Comparison of ENCODE assay signal across 8 cellular contexts in genomic region chr16:9090101-9090959, GRCh38. TPM values are rescaled to one million over a fixed set of nuclear protein-coding genes. Genes with fewer than 3 reads are reported as not detected.
DNase-seq lines count a peak whose midpoint lies in the region; ATAC-seq and TF ChIP-seq lines count a peak whose summit lies in the region.

No MANE protein-coding gene starts in this region.

- H4K91ac ChIP-seq in trophoblast cell (ENCODE audit: low read depth, low read length) = peak overlapping the region; percentile 81

- H3K4me1 ChIP-seq in OCI-LY7 (ENCODE audit: insufficient read depth, low read length, poor library complexity, severe bottlenecking) (peaks cover 27% of the 10 kb centered on the region), cardiac muscle cell (ENCODE audit: low read depth) (peaks cover 21% of the 10 kb centered on the region), trophoblast cell (ENCODE audit: control insufficient read depth in 1 of 2, insufficient read depth in 2 of 2, low read length in 2 of 2) (peaks cover 8 to 9% of the 10 kb centered on the region in 2 experiments)

- H3K9ac ChIP-seq in trophoblast cell (ENCODE audit: low read length) = peak overlapping the region; percentile 61

- DNase-seq in GM03348 (ENCODE audit: low spot score) = peak; percentile 35
- DNase-seq in OCI-LY7 (ENCODE audit: low spot score) = peak; percentile 45
- DNase-seq in activated naive CD4-positive, alpha-beta T cell treated with anti-CD3 and anti-CD28 coated beads, Interleukin-2, amount 50 U/mL, for 16 hours = peak; percentile 60
- peak in 1 of 2 donors; percentile 59 for DNase-seq in cardiac muscle cell (ENCODE audit: low read depth in 1 of 2, low spot score in 1 of 2)
- DNase-seq in trophoblast cell = peak in 1 of 2 donors; percentile 14

- H3K18ac ChIP-seq in trophoblast cell (ENCODE audit: low read length) = peak overlapping the region; percentile 60

- peaks cover 25% of the 10 kb centered on the region for H4K20me1 ChIP-seq in OCI-LY7 (ENCODE audit: insufficient read depth, low read length)

- H2AFZ ChIP-seq in OCI-LY7 (ENCODE audit: low read length) = peak overlapping the region; percentile 76
- H2AFZ ChIP-seq in trophoblast cell (ENCODE audit: insufficient read depth, low read length, poor library complexity) = peak overlapping the region; percentile 96

- H3K36me3 ChIP-seq in OCI-LY7 (ENCODE audit: insufficient read depth, low read length) (peaks cover 28% of the 10 kb centered on the region), cardiac muscle cell (peaks cover 5% of the 10 kb centered on the region), trophoblast cell (ENCODE audit: control insufficient read depth in 1 of 2, insufficient read depth in 2 of 2, low read length in 2 of 2) (peaks cover 3 to 4% of the 10 kb centered on the region in 2 experiments)

- H4K12ac ChIP-seq in trophoblast cell (ENCODE audit: low read depth, low read length) = peak overlapping the region; percentile 92

- H3K27ac ChIP-seq in OCI-LY7 (ENCODE audit: low read depth, low read length, poor library complexity, severe bottlenecking) = peak overlapping the region; percentile 75
- H3K27ac ChIP-seq in cardiac muscle cell = peak overlapping the region; percentile 35
- peak overlapping the region; percentile 22 for H3K27ac ChIP-seq in trophoblast cell (ENCODE audit: low read depth, low read length)

- peak overlapping the region; percentile 87 for H2AK5ac ChIP-seq in trophoblast cell (ENCODE audit: low read length)

- TSS peak; percentile 99 for BruUV-seq in OCI-LY7 (replicated peaks; lab: Mats Ljungman, UMichigan)

- H3K27me3 ChIP-seq in cardiac muscle cell (no peaks in the 10 kb centered on the region), trophoblast cell (ENCODE audit: insufficient read depth, low read length) (no peaks in the 10 kb centered on the region)

- H4K8ac ChIP-seq in trophoblast cell (ENCODE audit: low read depth, low read length) = peak overlapping the region; percentile 81

- CTCF ChIA-PET in OCI-LY7 (lab: Charles Lee; ENCODE audit: unreplicated experiment) = interaction anchor here (1.5 kb wide), 1 partner anchor 13 kb away, joined by 5 read pairs; no protein-coding TSS in a partner anchor

- H3K4me3 ChIP-seq in OCI-LY7 (ENCODE audit: low read depth, low read length, poor library complexity, severe bottlenecking) = peak overlapping the region; percentile 79
- H3K4me3 ChIP-seq in cardiac muscle cell = peak overlapping the region; percentile 29
- H3K4me3 ChIP-seq in trophoblast cell (ENCODE audit: low read depth, low read length) = peak overlapping the region; percentile 75

- H3K79me2 ChIP-seq in OCI-LY7 (ENCODE audit: insufficient read depth, low read depth, low read length) (peaks cover 38% of the 10 kb centered on the region), trophoblast cell (ENCODE audit: control insufficient read depth, insufficient read depth, low read length, poor library complexity) (peaks cover 30% of the 10 kb centered on the region)

- H3K79me1 ChIP-seq in trophoblast cell (ENCODE audit: low read length) = peaks cover 19% of the 10 kb centered on the region

- peak overlapping the region; percentile 65 for H3K4ac ChIP-seq in trophoblast cell (ENCODE audit: low read depth, low read length)

- no peak overlapping the region for H3K23ac ChIP-seq in trophoblast cell (ENCODE audit: low read length)

- H2BK12ac ChIP-seq in trophoblast cell (ENCODE audit: low read length) = peak overlapping the region; percentile 42

- H3K14ac ChIP-seq in trophoblast cell (ENCODE audit: low read length) = peak overlapping the region; percentile 82

- peak overlapping the region; percentile 83 for H3K4me2 ChIP-seq in OCI-LY7 (ENCODE audit: low read length)
- peak overlapping the region; percentile 91 for H3K4me2 ChIP-seq in trophoblast cell (ENCODE audit: low read length)

- H3K9me3 ChIP-seq in OCI-LY7 (ENCODE audit: low read length) (no peaks in the 10 kb centered on the region), cardiac muscle cell (ENCODE audit: low read depth) (no peaks in the 10 kb centered on the region), trophoblast cell (ENCODE audit: insufficient read depth, low read depth, low read length) (peaks cover 2% of the 10 kb centered on the region)

- POLR2A ChIA-PET in OCI-LY7 (lab: Charles Lee) = interaction anchor here (0.9 to 2.0 kb wide), 8 partner anchors 11 to 37 kb away, joined by 3 to 46 read pairs (median 7); no protein-coding TSS in a partner anchor

- no peak for TF ChIP-seq CTCF in OCI-LY7 (conservative IDR thresholded peaks at IDR 0.05; ENCODE audit: low read length)
- TF ChIP-seq CTCF in cardiac muscle cell (IDR thresholded peaks at IDR 0.05; ENCODE audit: low read depth, low read length) = no peak

- no CpG with 5 or more reads among the region's 85 CpGs for WGBS in trophoblast cell (ENCODE audit: extremely low coverage, insufficient coverage, insufficient read length)

- peak overlapping the region; percentile 81 for H2BK5ac ChIP-seq in trophoblast cell (ENCODE audit: low read depth, low read length, poor library complexity)

- intact Hi-C loops in OCI-LY7 (cut with micrococcal nuclease; ENCODE audit: unreplicated experiment) = loop anchor here (2.0 to 10.0 kb wide), 5 partner anchors 128 to 1854 kb away; partner anchors contain the start of genes CARHSP1, CLEC16A, DEXI and NUBP1

- no peaks in the 10 kb centered on the region for H3K9me2 ChIP-seq in OCI-LY7 (ENCODE audit: insufficient read depth, low read length)

- ATAC-seq in HG03432 (IDR thresholded peaks at IDR 0.05; ENCODE audit: unreplicated experiment) (no peak), HG03354 (IDR thresholded peaks at IDR 0.05; ENCODE audit: poor library complexity, severe bottlenecking, unreplicated experiment) (no peak), GM21576 (IDR thresholded peaks at IDR 0.05; ENCODE audit: unreplicated experiment) (no peak)

- H2BK120ac ChIP-seq in trophoblast cell (ENCODE audit: insufficient read depth, low read length, poor library complexity) = peak overlapping the region; percentile 86

RNA-seq across cellular contexts. Expression of gene HAPSTR1, which starts 1.1 kb away (rescaled TPM):
- 50.9 and 51.5 TPM in 2 replicates for total RNA-seq in OCI-LY7 (2014; rRNA removed; shearing (Covaris generic))
- total RNA-seq in OCI-LY7 (2022) = 71.5 and 77.9 TPM in 2 replicates
- 44.7 and 60.0 TPM in 2 replicates for total RNA-seq in cardiac muscle cell
- 26.5 and 27.8 TPM in 2 replicates for polyA plus RNA-seq in cardiac muscle cell
- 60.4 and 60.6 TPM in 2 replicates for polyA plus RNA-seq in trophoblast cell (2013)

Comparison
In these comparisons a context has a peak if more than half of its experiments do, and no peak if none do; other contexts are left out.
1. H3K27ac ChIP-seq: peak in every context shown above with its lines; median percentile 75 in OCI-LY7; 35 in cardiac muscle cell; 22 in trophoblast cell.
2. H3K4me3 ChIP-seq: peak in every context shown above with its lines; median percentile 79 in OCI-LY7; 75 in trophoblast cell; 29 in cardiac muscle cell.